Comparison of ENCODE assay signal across 29 cellular contexts in the genomic region with DNA sequence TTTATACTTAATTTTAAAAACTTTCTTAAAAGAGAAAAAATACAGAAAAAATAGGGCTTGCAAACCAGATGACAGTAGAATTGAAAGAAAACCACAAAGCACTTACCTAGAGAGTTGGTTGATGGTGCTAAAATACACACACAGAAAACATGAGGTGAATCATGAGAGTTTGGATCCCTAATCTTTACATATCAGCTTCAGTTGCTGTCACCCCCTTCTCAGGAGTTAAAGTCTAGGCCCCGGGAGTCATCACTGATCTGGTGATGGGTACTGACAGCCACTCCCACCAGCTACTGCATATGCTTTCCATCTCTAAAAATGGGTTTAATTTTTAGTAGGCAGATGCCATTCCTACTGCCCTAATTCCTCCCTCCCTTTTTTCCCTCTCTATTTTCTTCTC. TPM values are rescaled to one million over a fixed set of nuclear protein-coding genes. Genes with fewer than 3 reads are reported as not detected.
"Had no signal": no experiment of that assay in that cellular context is flagged by ENCODE, and none has a peak within 500 bp of the region (broad histone marks: within the 10 kb centered on the region; RNA-seq: fewer than 3 reads in every experiment).

No MANE protein-coding gene starts in this region.

- H3K9me3 Mint-ChIP-seq: activated naive CD4-positive, alpha-beta T cell treated with anti-CD3 and anti-CD28 coated beads, Interleukin-2, amount 50 U/mL, for 72 hours; activated naive CD8-positive, alpha-beta T cell treated with anti-CD3 and anti-CD28 coated beads, Interleukin-2, amount 50 U/mL, for 24 hours; activated T-cell treated with anti-CD3 and anti-CD28 coated beads, Interleukin-2, amount 50 U/mL, for 24 hours; central memory CD8-positive, alpha-beta T cell had no signal

- H3K27me3 ChIP-seq: ascending aorta, body of pancreas, Peyer's patch had no signal

- H3K9me3 ChIP-seq: ascending aorta, body of pancreas, Peyer's patch, SJSA1 had no signal

- H3K4me1 ChIP-seq: ascending aorta, body of pancreas, Peyer's patch, SJSA1 had no signal

- DNase-seq: activated CD4-positive, alpha-beta T cell treated with anti-CD3 and anti-CD28 coated beads, Interleukin-2, amount 50 U/mL, for 1 hour; activated CD8-positive, alpha-beta memory T cell treated with anti-CD3 and anti-CD28 coated beads, Interleukin-2, amount 50 U/mL, for 48 hours; activated CD8-positive, alpha-beta T cell treated with anti-CD3 and anti-CD28 coated beads, Interleukin-2, amount 10 ng/mL, durations not matched to agents 7 days and 5 days; activated effector memory CD4-positive, alpha-beta T cell treated with Interleukin-2 at 50 U/mL for 16 hours; activated naive CD4-positive, alpha-beta T cell; activated naive CD8-positive, alpha-beta T cell treated with anti-CD3 and anti-CD28 coated beads, Interleukin-2, amount 50 U/mL, for 24 hours; activated T-cell treated with anti-CD3 and anti-CD28 coated beads, Interleukin-2, amount 50 U/mL, for 24 hours; amniotic stem cell; body of pancreas; Karpas-422; NCI-H1105 treated with DMSO at 0.1 percent for 48 hours; NCI-H1436 treated with DMSO at 0.1 percent for 48 hours; NCI-H187; NCI-H2081; NCI-H510A treated with DMSO at 0.1 percent for 48 hours; NCI-H69; NK-92 treated with Interleukin-12 subunit alpha and Interleukin-12 subunit beta, amount 100 ng/mL, for 24 hours; Peyer's patch; SHP77; SW 1271 had no signal

- H3K4me3 Mint-ChIP-seq: activated CD8-positive, alpha-beta T cell treated with anti-CD3 and anti-CD28 coated beads, Interleukin-2, amount 10 ng/mL, durations not matched to agents 7 days and 5 days; activated naive CD8-positive, alpha-beta T cell treated with anti-CD3 and anti-CD28 coated beads, Interleukin-2, amount 50 U/mL, for 24 hours; activated T-cell treated with anti-CD3 and anti-CD28 coated beads, Interleukin-2, amount 50 U/mL, for 24 hours; central memory CD8-positive, alpha-beta T cell had no signal

- H3K4me1 Mint-ChIP-seq: activated naive CD8-positive, alpha-beta T cell treated with anti-CD3 and anti-CD28 coated beads, Interleukin-2, amount 50 U/mL, for 24 hours; central memory CD8-positive, alpha-beta T cell had no signal

- H3K36me3 ChIP-seq: ascending aorta, Peyer's patch, SJSA1 had no signal

- H3K4me3 ChIP-seq: ascending aorta, body of pancreas, K562, Peyer's patch, SJSA1 had no signal

- ATAC-seq: activated CD4-positive, CD25-positive, alpha-beta regulatory T cell treated with anti-CD3 and anti-CD28 coated beads, Interleukin-2, amount 50 U/mL, for 24 hours; activated CD8-positive, alpha-beta T cell treated with anti-CD3 and anti-CD28 coated beads, Interleukin-2, amount 10 ng/mL, durations not matched to agents 7 days and 5 days; activated naive CD8-positive, alpha-beta T cell treated with anti-CD3 and anti-CD28 coated beads, Interleukin-2, amount 50 U/mL, for 24 hours; body of pancreas; K562; SK-N-SH treated with all-trans-retinoic acid at 6 μM for 48 hours had no signal

- H3K27ac ChIP-seq: ascending aorta, body of pancreas, Peyer's patch, SJSA1 had no signal

- H3K36me3 Mint-ChIP-seq: activated naive CD4-positive, alpha-beta T cell treated with anti-CD3 and anti-CD28 coated beads, Interleukin-2, amount 50 U/mL, for 72 hours had no signal

- H3K27ac Mint-ChIP-seq: activated CD8-positive, alpha-beta T cell treated with anti-CD3 and anti-CD28 coated beads, Interleukin-2, amount 10 ng/mL, durations not matched to agents 7 days and 5 days; activated naive CD4-positive, alpha-beta T cell treated with anti-CD3 and anti-CD28 coated beads, Interleukin-2, amount 50 U/mL, for 72 hours; activated naive CD8-positive, alpha-beta T cell treated with anti-CD3 and anti-CD28 coated beads, Interleukin-2, amount 50 U/mL, for 24 hours; activated T-cell treated with anti-CD3 and anti-CD28 coated beads, Interleukin-2, amount 50 U/mL, for 24 hours had no signal

RNA-seq across cellular contexts. Expression of a gene that starts 16.7 kb away (rescaled TPM):
- total RNA-seq: activated CD8-positive, alpha-beta T cell treated with anti-CD3 and anti-CD28 coated beads, Interleukin-2, amount 10 ng/mL, durations not matched to agents 7 days and 5 days; activated naive CD4-positive, alpha-beta T cell treated with anti-CD3 and anti-CD28 coated beads, Interleukin-2, amount 50 U/mL, for 72 hours; ascending aorta; body of pancreas; bronchial epithelial cell; K562; Peyer's patch; SJSA1; T-helper 1 cell treated with Interleukin-12 subunit alpha and Interleukin-12 subunit beta and Interleukin-4 antibody, amounts not matched to agents 30 ng/mL and 1 ng/mL, for 36 hours had no signal
- polyA plus RNA-seq: K562 had no signal

RNA-seq across cellular contexts. Expression of a gene that starts 52.0 kb away (rescaled TPM):
- total RNA-seq: activated CD8-positive, alpha-beta T cell treated with anti-CD3 and anti-CD28 coated beads, Interleukin-2, amount 10 ng/mL, durations not matched to agents 7 days and 5 days; activated naive CD4-positive, alpha-beta T cell treated with anti-CD3 and anti-CD28 coated beads, Interleukin-2, amount 50 U/mL, for 72 hours; ascending aorta; body of pancreas; K562; SJSA1; T-helper 1 cell treated with Interleukin-12 subunit alpha and Interleukin-12 subunit beta and Interleukin-4 antibody, amounts not matched to agents 30 ng/mL and 1 ng/mL, for 36 hours had no signal
- polyA plus RNA-seq: K562 had no signal
